ENCODE assay signal across 13 cellular contexts in genomic region chr3:16147226-16147625, GRCh38. TPM values are rescaled to one million over a fixed set of nuclear protein-coding genes. Genes with fewer than 3 reads are reported as not detected.
DNase-seq lines count a peak whose midpoint lies in the region; ATAC-seq and TF ChIP-seq lines count a peak whose summit lies in the region.
"Had no signal": no experiment of that assay in that cellular context is flagged by ENCODE, and none has a peak within 500 bp of the region (broad histone marks: within the 10 kb centered on the region; RNA-seq: fewer than 3 reads in every experiment).

No MANE protein-coding gene starts in this region.

- no peak overlapping the region for H3K4me3 ChIP-seq in foreskin fibroblast (ENCODE audit: low read depth in 1 of 2, low read length in 2 of 2)

- intact Hi-C loops in activated CD8-positive, alpha-beta T cell treated with anti-CD3 and anti-CD28 coated beads for 36 hours (cut with micrococcal nuclease) = no loop called here

- CTCF ChIA-PET in activated CD8-positive, alpha-beta T cell treated with anti-CD3 and anti-CD28 coated beads for 36 hours (lab: Charles Lee) = interaction anchor here (1.8 to 2.4 kb wide), 2 partner anchors 17 to 98 kb away, joined by 4 to 5 read pairs; no protein-coding TSS in a partner anchor
- CTCF ChIA-PET in HEK293T (lab: Yijun Ruan, JAX) = interaction anchor here (0.9 kb wide), 1 partner anchor 14 kb away, joined by 11 read pairs; no protein-coding TSS in a partner anchor

- H3K4me3 Mint-ChIP-seq in activated CD8-positive, alpha-beta T cell treated with anti-CD3 and anti-CD28 coated beads for 36 hours = no peak overlapping the region
- H3K4me3 Mint-ChIP-seq: activated CD4-positive, alpha-beta T cell treated with anti-CD3 and anti-CD28 coated beads, Interleukin-2, amount 10 ng/mL, durations not matched to agents 7 days and 5 days had no signal

- H3K4me1 Mint-ChIP-seq in activated CD8-positive, alpha-beta T cell treated with anti-CD3 and anti-CD28 coated beads for 36 hours (ENCODE audit: low read depth) = no peaks in the 10 kb centered on the region

- peaks cover 13% of the 10 kb centered on the region for H3K9me3 Mint-ChIP-seq in activated CD8-positive, alpha-beta T cell treated with anti-CD3 and anti-CD28 coated beads for 36 hours

- POLR2A ChIA-PET in activated CD8-positive, alpha-beta T cell treated with anti-CD3 and anti-CD28 coated beads for 36 hours (lab: Charles Lee) = no interaction called here
- POLR2A ChIA-PET in HEK293T (lab: Yijun Ruan, JAX) = no interaction called here

- no peak for TF ChIP-seq CTCF in foreskin fibroblast (IDR thresholded peaks at IDR 0.05; ENCODE audit: low read depth, low read length)
- no peak for TF ChIP-seq CTCF in activated CD8-positive, alpha-beta T cell treated with anti-CD3 and anti-CD28 coated beads for 36 hours (IDR thresholded peaks at IDR 0.05)

- H3K36me3 Mint-ChIP-seq in activated CD8-positive, alpha-beta T cell treated with anti-CD3 and anti-CD28 coated beads for 36 hours (ENCODE audit: low read depth) = no peaks in the 10 kb centered on the region

- peak; percentile 73 for DNase-seq in EH (ENCODE audit: low read depth)
- DNase-seq in foreskin fibroblast = peak; percentile 73 to 79
- DNase-seq in activated CD8-positive, alpha-beta T cell treated with anti-CD3 and anti-CD28 coated beads for 36 hours = no peak
- no peak for DNase-seq in HEK293T (ENCODE audit: extremely low spot score)
- DNase-seq: activated CD4-positive, alpha-beta T cell treated with anti-CD3 and anti-CD28 coated beads, Interleukin-2, amount 10 ng/mL, durations not matched to agents 7 days and 5 days; DMS53; NCI-H1105 treated with DMSO at 0.1 percent for 48 hours; SW 1271 had no signal

- ATAC-seq in HG02610 (IDR thresholded peaks at IDR 0.05; ENCODE audit: unreplicated experiment) = peak; percentile 31
- peak; percentile 73 for ATAC-seq in SK-N-SH treated with all-trans-retinoic acid at 6 μM for 48 hours
- no peak for ATAC-seq in activated CD8-positive, alpha-beta T cell treated with anti-CD3 and anti-CD28 coated beads for 36 hours
- no peak for ATAC-seq in GM21737 (IDR thresholded peaks at IDR 0.05; ENCODE audit: unreplicated experiment)
- ATAC-seq in GM21360 (IDR thresholded peaks at IDR 0.05; ENCODE audit: unreplicated experiment) = no peak
- ATAC-seq: left lobe of liver had no signal

- H3K27me3 Mint-ChIP-seq in activated CD8-positive, alpha-beta T cell treated with anti-CD3 and anti-CD28 coated beads for 36 hours = peaks cover 6% of the 10 kb centered on the region
- H3K27me3 Mint-ChIP-seq: activated CD4-positive, alpha-beta T cell treated with anti-CD3 and anti-CD28 coated beads, Interleukin-2, amount 10 ng/mL, durations not matched to agents 7 days and 5 days had no signal

- H3K27ac Mint-ChIP-seq in activated CD8-positive, alpha-beta T cell treated with anti-CD3 and anti-CD28 coated beads for 36 hours = no peak overlapping the region
- H3K27ac Mint-ChIP-seq: activated CD4-positive, alpha-beta T cell treated with anti-CD3 and anti-CD28 coated beads, Interleukin-2, amount 10 ng/mL, durations not matched to agents 7 days and 5 days had no signal

TF ChIP-seq in SK-N-SH treated with all-trans-retinoic acid at 6 μM for 48 hours, 23 proteins besides CTCF, POLR2A, EP300 and RAD21:
- TF ChIP-seq TOX (CRISPR knock-in tag; IDR thresholded peaks at IDR 0.05; ENCODE audit: borderline replicate concordance) (no peak), ZNF70 (CRISPR knock-in tag; IDR thresholded peaks at IDR 0.05) (no peak), ZC3H10 (CRISPR knock-in tag; IDR thresholded peaks at IDR 0.05) (no peak), BACH2 (CRISPR knock-in tag; IDR thresholded peaks at IDR 0.05; ENCODE audit: borderline replicate concordance) (no peak), ISL1 (CRISPR knock-in tag; IDR thresholded peaks at IDR 0.05) (no peak), TSHZ2 (CRISPR knock-in tag; IDR thresholded peaks at IDR 0.05) (no peak), OSR1 (CRISPR knock-in tag; IDR thresholded peaks at IDR 0.05) (no peak)

TF ChIP-seq in HEK293T, 16 proteins besides CTCF, POLR2A, EP300 and RAD21:
- no peak for TF ChIP-seq TARDBP (IDR thresholded peaks at IDR 0.05)
TF ChIP-seq in HEK293T: peak in this region for 0.

RNA-seq across cellular contexts. Expression of gene GALNT15, which starts 27.3 kb away (rescaled TPM):
- total RNA-seq in activated CD8-positive, alpha-beta T cell treated with anti-CD3 and anti-CD28 coated beads for 36 hours = not detected
- total RNA-seq: activated CD4-positive, alpha-beta T cell treated with anti-CD3 and anti-CD28 coated beads, Interleukin-2, amount 10 ng/mL, durations not matched to agents 7 days and 5 days had no signal

Comparison
In these comparisons a context has a peak if more than half of its experiments do, and no peak if none do; other contexts are left out.
1. DNase-seq: peak in EH (single experiment) and foreskin fibroblast (2 of 2); none in activated CD8-positive, alpha-beta T cell treated with anti-CD3 and anti-CD28 coated beads for 36 hours (single experiment) and HEK293T (single experiment).
2. ATAC-seq: peak in HG02610 (single experiment) and SK-N-SH treated with all-trans-retinoic acid at 6 μM for 48 hours (single experiment); none in activated CD8-positive, alpha-beta T cell treated with anti-CD3 and anti-CD28 coated beads for 36 hours (single experiment), GM21737 (single experiment) and GM21360 (single experiment).